ENCODE assay signal across 8 cellular contexts in genomic region chr7:149772236-149772820, GRCh38. TPM values are rescaled to one million over a fixed set of nuclear protein-coding genes. Genes with fewer than 3 reads are reported as not detected.
DNase-seq lines count a peak whose midpoint lies in the region; ATAC-seq lines count a peak whose summit lies in the region.

No MANE protein-coding gene starts in this region.

- intact Hi-C loops in right cardiac atrium (cut with DNase I), result no loop called here

- H3K36me3 ChIP-seq in skeletal muscle satellite cell (ENCODE audit: insufficient read depth, low read length), result no peaks in the 10 kb centered on the region

- peak overlapping the region; percentile 74 for H3K4me2 ChIP-seq in skeletal muscle satellite cell (ENCODE audit: low read length)

- H3K27me3 ChIP-seq in right cardiac atrium (ENCODE audit: control insufficient read depth, insufficient read depth) (no peaks in the 10 kb centered on the region), skeletal muscle satellite cell (ENCODE audit: control insufficient read depth, insufficient read depth, low read length) (peaks cover 59% of the 10 kb centered on the region)

- 2% methylated on average over 40 of the region's 40 CpGs for WGBS in right cardiac atrium

- H3K27ac ChIP-seq in right cardiac atrium (ENCODE audit: low read length), result peak overlapping the region; percentile 61

- peak; percentile 0 to 5 for ATAC-seq in right cardiac atrium
- ATAC-seq in HG03520 (IDR thresholded peaks at IDR 0.05; ENCODE audit: unreplicated experiment), result no peak
- no peak for ATAC-seq in GM21786 (IDR thresholded peaks at IDR 0.05; ENCODE audit: unreplicated experiment)

- no peak overlapping the region for H3K9ac ChIP-seq in skeletal muscle satellite cell (ENCODE audit: low read depth, low read length)

- H3K4me3 ChIP-seq in right cardiac atrium (ENCODE audit: low read length), result peak overlapping the region; percentile 87
- peak overlapping the region; percentile 51 for H3K4me3 ChIP-seq in skeletal muscle satellite cell (ENCODE audit: low read length)

- DNase-seq in stimulated activated CD4-positive, alpha-beta T cell treated with anti-CD3 and anti-CD28 coated beads, Interleukin-4, amount 100 ng/mL, for 1 hour, result peak; percentile 23
- no peak for DNase-seq in stimulated activated CD4-positive, alpha-beta T cell treated with anti-CD3 and anti-CD28 coated beads, Interleukin-4, amount 100 ng/mL, for 24 hours
- peak; percentile 46 for DNase-seq in activated T-cell treated with anti-CD3 and anti-CD28 coated beads, Interleukin-2, amount 50 U/mL, for 1 hour
- no peak for DNase-seq in right cardiac atrium
- DNase-seq in epidermal melanocyte (ENCODE audit: insufficient read length, low spot score), result no peak

- H3K9me3 ChIP-seq in right cardiac atrium (ENCODE audit: control insufficient read depth, low read length), result no peaks in the 10 kb centered on the region
- no peaks in the 10 kb centered on the region for H3K9me3 ChIP-seq in skeletal muscle satellite cell (replicated peaks; ENCODE audit: low read length)

- peaks cover 2% of the 10 kb centered on the region for H3K4me1 ChIP-seq in right cardiac atrium (ENCODE audit: control insufficient read depth, insufficient read depth, low read length)
- peaks cover 5% of the 10 kb centered on the region for H3K4me1 ChIP-seq in skeletal muscle satellite cell (ENCODE audit: control insufficient read depth, insufficient read depth, low read length)

RNA-seq across cellular contexts. Expression of gene ZNF467, which starts 1.1 kb away (rescaled TPM):
- total RNA-seq in right cardiac atrium, result 10 to 100 TPM; 10.4 to 15.6 (median 11.6) TPM
- 6.6 TPM for polyA plus RNA-seq in right cardiac atrium
- total RNA-seq in skeletal muscle satellite cell (2012; rRNA removed), result under 0.01 TPM in 1 of 2 replicates, not detected in the other

Comparison
In these comparisons a context has a peak if more than half of its experiments do, and no peak if none do; other contexts are left out.
1. DNase-seq: peak in stimulated activated CD4-positive, alpha-beta T cell treated with anti-CD3 and anti-CD28 coated beads, Interleukin-4, amount 100 ng/mL, for 1 hour (single experiment) and activated T-cell treated with anti-CD3 and anti-CD28 coated beads, Interleukin-2, amount 50 U/mL, for 1 hour (single experiment); none in stimulated activated CD4-positive, alpha-beta T cell treated with anti-CD3 and anti-CD28 coated beads, Interleukin-4, amount 100 ng/mL, for 24 hours (single experiment), right cardiac atrium (0 of 3) and epidermal melanocyte (single experiment).
2. ATAC-seq: peak in right cardiac atrium (2 of 2); none in HG03520 (single experiment) and GM21786 (single experiment).